ENCODE assay signal across 22 cellular contexts in genomic region chr16:56919099-56919800, GRCh38. TPM values are rescaled to one million over a fixed set of nuclear protein-coding genes. Genes with fewer than 3 reads are reported as not detected.
DNase-seq lines count a peak whose midpoint lies in the region; ATAC-seq and TF ChIP-seq lines count a peak whose summit lies in the region.
"Had no signal": no experiment of that assay in that cellular context is flagged by ENCODE, and none has a peak within 500 bp of the region (broad histone marks: within the 10 kb centered on the region; RNA-seq: fewer than 3 reads in every experiment).

No MANE protein-coding gene starts in this region.

- no peaks in the 10 kb centered on the region for H3K9me3 Mint-ChIP-seq in osteocyte (ENCODE audit: unreplicated experiment)
- H3K9me3 Mint-ChIP-seq: central memory CD8-positive, alpha-beta T cell; HFFc6; natural killer cell treated with Interleukin-12 subunit alpha and Interleukin-12 subunit beta and Interleukin-15 and Interleukin-18, amount 100 ng/mL, for 72 hours had no signal

- TF ChIP-seq POLR2A in sigmoid colon (IDR thresholded peaks at IDR 0.05), result no peak

- ATAC-seq in GM19397 (IDR thresholded peaks at IDR 0.05; ENCODE audit: unreplicated experiment) (no peak), HG03108 (IDR thresholded peaks at IDR 0.05; ENCODE audit: unreplicated experiment) (no peak)
- ATAC-seq: natural killer cell treated with Interleukin-12 subunit alpha and Interleukin-12 subunit beta and Interleukin-15 and Interleukin-18, amount 100 ng/mL, for 72 hours; psoas muscle had no signal

- H3K9me2 ChIP-seq in PC-9 (ENCODE audit: insufficient read depth) (no peaks in the 10 kb centered on the region), hepatocyte (replicated peaks; ENCODE audit: insufficient read depth) (no peaks in the 10 kb centered on the region)

- peaks cover 33% of the 10 kb centered on the region for H3K4me1 Mint-ChIP-seq in osteocyte (ENCODE audit: unreplicated experiment)

- H3K4me1 ChIP-seq in HEK293 (ENCODE audit: control insufficient read depth, insufficient read depth, low read length) (no peaks in the 10 kb centered on the region), PC-9 (replicated peaks; ENCODE audit: insufficient read depth) (peaks cover 45% of the 10 kb centered on the region), hepatocyte (ENCODE audit: insufficient read depth) (peaks cover 21% of the 10 kb centered on the region), sigmoid colon (no peaks in the 10 kb centered on the region)
- H3K4me1 ChIP-seq: psoas muscle had no signal

- 41% methylated on average over 11 of the region's 11 CpGs for WGBS in hepatocyte (ENCODE audit: low lambda C conversion rate, missing lambda C conversion rate)
- WGBS in sigmoid colon, 2 donors, result 72 to 80% methylated on average over 11 of the region's 11 CpGs

- H3K27me3 Mint-ChIP-seq in osteocyte (ENCODE audit: unreplicated experiment), result peaks cover 37% of the 10 kb centered on the region
- H3K27me3 Mint-ChIP-seq: central memory CD8-positive, alpha-beta T cell had no signal

- TF ChIP-seq CTCF in HEK293 (tag by site-specific recombination; IDR thresholded peaks at IDR 0.05) (no peak), PC-9 (conservative IDR thresholded peaks at IDR 0.05) (no peak), hepatocyte (IDR thresholded peaks at IDR 0.05; ENCODE audit: poor library complexity) (no peak), sigmoid colon (IDR thresholded peaks at IDR 0.05) (no peak), osteocyte (IDR thresholded peaks at IDR 0.05) (no peak)

- H4K20me1 ChIP-seq in PC-9 (ENCODE audit: insufficient read depth), result no peaks in the 10 kb centered on the region
- H4K20me1 ChIP-seq in hepatocyte (ENCODE audit: insufficient read depth, poor library complexity, severe bottlenecking), result no peaks in the 10 kb centered on the region

- POLR2A ChIA-PET in HEK293 (lab: Yijun Ruan, JAX), result interaction anchor here (1.7 kb wide), 1 partner anchor 12 kb away, joined by 4 read pairs; the partner anchor contains the start of gene HERPUD1
- POLR2A ChIA-PET in PC-9 (lab: Charles Lee; ENCODE audit: unreplicated experiment), result interaction anchor here (0.6 kb wide), 2 partner anchors 26 to 87 kb away, joined by 3 read pairs; no protein-coding TSS in a partner anchor

- peaks cover 18% of the 10 kb centered on the region for H3F3A ChIP-seq in PC-9 (ENCODE audit: insufficient read depth, low read depth)

- intact Hi-C loops in PC-9 (cut with micrococcal nuclease; ENCODE audit: unreplicated experiment), result no loop called here
- intact Hi-C loops in sigmoid colon (cut with DNase I), result no loop called here

- BruUV-seq in PC-9 (replicated peaks; lab: Mats Ljungman, UMichigan), result no TSS peak

- H3K4me3 ChIP-seq in HEK293 (ENCODE audit: low read depth, low read length), result no peak overlapping the region
- no peak overlapping the region for H3K4me3 ChIP-seq in PC-9
- no peak overlapping the region for H3K4me3 ChIP-seq in hepatocyte
- no peak overlapping the region for H3K4me3 ChIP-seq in sigmoid colon
- H3K4me3 ChIP-seq: heart left ventricle, psoas muscle had no signal

- DNase-seq in PC-9 (peak; percentile 60 to 75), hepatocyte (ENCODE audit: low spot score) (peak; percentile 49), sigmoid colon (peak; percentile 33), MV-4-11 (lab: John Stamatoyannopoulos, UW) (no peak), osteocyte (ENCODE audit: extremely low spot score, unreplicated experiment) (no peak)
- DNase-seq: activated effector memory CD4-positive, alpha-beta T cell treated with Interleukin-2 at 50 U/mL for 16 hours; heart left ventricle; HFFc6; NCI-H1436; NCI-H446 treated with DMSO at 0.1 percent for 48 hours; psoas muscle; SHP77 treated with DMSO at 0.1 percent for 48 hours; small intestine; stimulated activated CD4-positive, alpha-beta T cell treated with anti-CD3 and anti-CD28 coated beads, Interleukin-4, amount 100 ng/mL, for 4 hours; WERI-Rb-1 had no signal

- no peak overlapping the region for H3K4me3 Mint-ChIP-seq in osteocyte (ENCODE audit: unreplicated experiment)
- H3K4me3 Mint-ChIP-seq: central memory CD8-positive, alpha-beta T cell; HFFc6; natural killer cell treated with Interleukin-12 subunit alpha and Interleukin-12 subunit beta and Interleukin-15 and Interleukin-18, amount 100 ng/mL, for 72 hours had no signal

- H3K79me2 ChIP-seq in PC-9 (ENCODE audit: low read depth) (no peaks in the 10 kb centered on the region), hepatocyte (no peaks in the 10 kb centered on the region)

- H3K36me3 ChIP-seq in HEK293 (ENCODE audit: control insufficient read depth in 2 of 2, insufficient read depth in 1 of 2, low read length in 2 of 2), result no peaks in the 10 kb centered on the region
- no peaks in the 10 kb centered on the region for H3K36me3 ChIP-seq in PC-9 (ENCODE audit: low read depth)
- no peaks in the 10 kb centered on the region for H3K36me3 ChIP-seq in hepatocyte (replicated peaks; ENCODE audit: insufficient read depth, low read depth)
- no peaks in the 10 kb centered on the region for H3K36me3 ChIP-seq in sigmoid colon
- H3K36me3 ChIP-seq: heart left ventricle, WERI-Rb-1 had no signal

- H3K9me3 ChIP-seq in HEK293 (ENCODE audit: control insufficient read depth, insufficient read depth, low read depth, low read length) (no peaks in the 10 kb centered on the region), PC-9 (ENCODE audit: insufficient read depth, low read depth) (no peaks in the 10 kb centered on the region), hepatocyte (ENCODE audit: low read depth) (no peaks in the 10 kb centered on the region), sigmoid colon (no peaks in the 10 kb centered on the region)
- H3K9me3 ChIP-seq: heart left ventricle, psoas muscle had no signal

- H3K27ac ChIP-seq in HEK293 (ENCODE audit: extremely low read depth, low read depth, low read length) (no peak overlapping the region), PC-9 (no peak overlapping the region; the same call in 1 of the 2 replicates), hepatocyte (peak overlapping the region; percentile 63), sigmoid colon (no peak overlapping the region)
- H3K27ac ChIP-seq: psoas muscle, WERI-Rb-1 had no signal

- H3K27ac Mint-ChIP-seq in osteocyte (ENCODE audit: unreplicated experiment), result no peak overlapping the region
- H3K27ac Mint-ChIP-seq: HFFc6 had no signal

- TF ChIP-seq EP300 in sigmoid colon (IDR thresholded peaks at IDR 0.05), result no peak

- no peaks in the 10 kb centered on the region for H3K36me3 Mint-ChIP-seq in osteocyte (ENCODE audit: unreplicated experiment)
- H3K36me3 Mint-ChIP-seq: natural killer cell treated with Interleukin-12 subunit alpha and Interleukin-12 subunit beta and Interleukin-15 and Interleukin-18, amount 100 ng/mL, for 72 hours had no signal

- CTCF ChIA-PET in HEK293 (lab: Yijun Ruan, JAX), result no interaction called here
- CTCF ChIA-PET in PC-9 (lab: Charles Lee), result no interaction called here

- H3K4me2 ChIP-seq in PC-9 (peak overlapping the region; percentile 45), hepatocyte (peak overlapping the region; percentile 8)

- H3K27me3 ChIP-seq in PC-9 (ENCODE audit: insufficient read depth, low read depth) (no peaks in the 10 kb centered on the region), hepatocyte (no peaks in the 10 kb centered on the region), sigmoid colon (no peaks in the 10 kb centered on the region)
- H3K27me3 ChIP-seq: heart left ventricle had no signal

- H2AFZ ChIP-seq in PC-9 (peak overlapping the region; percentile 61; the same call in 1 of the 2 replicates), hepatocyte (no peak overlapping the region)

TF ChIP-seq in HEK293, 187 proteins besides CTCF, POLR2A, EP300 and RAD21:
- no peak for TF ChIP-seq SCRT2 (tag by site-specific recombination; IDR thresholded peaks at IDR 0.05)
- TF ChIP-seq ZIC2 (tag by site-specific recombination; IDR thresholded peaks at IDR 0.05), result 0 out of 2 replicates have a peak, but pooled peaks have one; percentile 20
- 0 out of 2 replicates have a peak, but pooled peaks have one; percentile 30 for TF ChIP-seq ZBTB17 (tag by site-specific recombination; IDR thresholded peaks at IDR 0.05)
- no peak for TF ChIP-seq ZNF645 (tag by site-specific recombination; IDR thresholded peaks at IDR 0.05)
- no peak for TF ChIP-seq ZNF324 (tag by site-specific recombination; IDR thresholded peaks at IDR 0.05)
- no peak for TF ChIP-seq ZNF202 (tag by site-specific recombination; IDR thresholded peaks at IDR 0.05; ENCODE audit: borderline replicate concordance)
TF ChIP-seq in HEK293: peak in this region for 2.

RNA-seq across cellular contexts. Expression of gene HERPUD1, which starts 12.7 kb away (rescaled TPM):
- total RNA-seq in PC-9 (2021) (23.5 and 35.3 TPM in 2 replicates), hepatocyte (201 and 253 TPM in 2 replicates), sigmoid colon (10 to 100 TPM; 63.1 to 93.1 (median 73.1) TPM), osteocyte (251 and 285 TPM in 2 replicates)
- polyA plus RNA-seq in hepatocyte (185 and 199 TPM in 2 replicates), sigmoid colon (100 to 1,000 TPM in 1 of 3 donors, 10 to 100 TPM in 2; 54.1 to 119 (median 59.2) TPM)

RNA-seq across cellular contexts. Expression of gene CETP, which starts 42.5 kb away (rescaled TPM):
- total RNA-seq in PC-9 (2021), result not detected in 2 replicates
- not detected in 2 replicates for total RNA-seq in hepatocyte
- polyA plus RNA-seq in hepatocyte, result not detected in 2 replicates
- under 1 TPM in 2 of 4 donors, not detected in 2; 0.36 to 0.55 TPM for total RNA-seq in sigmoid colon
- 1 to 10 TPM in 2 of 3 donors, not detected in 1; 1.2 to 2.1 TPM for polyA plus RNA-seq in sigmoid colon
- total RNA-seq in osteocyte, result not detected in 2 replicates
- total RNA-seq: HFFc6; LHCN-M2; natural killer cell treated with Interleukin-12 subunit alpha and Interleukin-12 subunit beta and Interleukin-15 and Interleukin-18, amount 100 ng/mL, for 72 hours; T-helper 1 cell treated with Interleukin-12 subunit alpha and Interleukin-12 subunit beta and Interleukin-4 antibody, amounts not matched to agents 30 ng/mL and 1 ng/mL, for 36 hours had no signal

RNA-seq across cellular contexts. Expression of gene SLC12A3, which starts 54.2 kb away (rescaled TPM):
- total RNA-seq in PC-9 (2021) (0.26 and 0.70 TPM in 2 replicates), hepatocyte (not detected in 2 replicates), sigmoid colon (not detected), osteocyte (not detected in 2 replicates)
- polyA plus RNA-seq in hepatocyte (not detected in 2 replicates), sigmoid colon (under 1 TPM in 1 of 3 donors, not detected in 2; 0.16 TPM)
- total RNA-seq: HFFc6; natural killer cell treated with Interleukin-12 subunit alpha and Interleukin-12 subunit beta and Interleukin-15 and Interleukin-18, amount 100 ng/mL, for 72 hours; T-helper 1 cell treated with Interleukin-12 subunit alpha and Interleukin-12 subunit beta and Interleukin-4 antibody, amounts not matched to agents 30 ng/mL and 1 ng/mL, for 36 hours had no signal
- polyA plus RNA-seq: heart left ventricle had no signal

Comparison
In these comparisons a context has a peak if more than half of its experiments do, and no peak if none do; other contexts are left out.
1. DNase-seq: peak in PC-9 (2 of 2), hepatocyte (single experiment) and sigmoid colon (single experiment); none in MV-4-11 (single experiment) and osteocyte (single experiment).